ENCODE assay signal across 1 cellular context in the genomic region with DNA sequence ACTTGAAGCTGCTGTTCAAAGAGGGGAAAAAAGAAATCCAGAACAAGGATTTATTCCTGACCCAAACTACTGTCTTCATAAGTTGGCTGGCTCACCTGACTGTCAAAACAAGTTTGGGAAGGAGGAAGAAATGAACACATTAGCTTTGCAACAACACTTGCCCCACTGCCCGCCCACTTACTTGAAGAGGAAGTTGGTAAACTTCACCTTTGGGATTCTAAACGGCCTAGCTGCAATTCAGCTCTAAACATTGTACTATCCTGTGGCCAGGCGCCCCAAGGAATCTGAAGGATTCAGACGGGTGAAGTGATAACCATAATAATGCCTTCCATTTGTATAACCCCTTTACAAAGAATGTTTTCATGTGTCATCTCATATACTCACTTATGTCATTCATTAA.
TF ChIP-seq lines count a peak whose summit lies in the region.

No MANE protein-coding gene starts in this region.

TF ChIP-seq in H1, 55 proteins besides CTCF, POLR2A, EP300 and RAD21:
- TF ChIP-seq CTBP2 (IDR thresholded peaks at IDR 0.05; ENCODE audit: borderline replicate concordance, insufficient read depth, insufficient read length, low read length) (no peak), JUND (IDR thresholded peaks at IDR 0.05; ENCODE audit: low read length) (no peak), SUZ12 (IDR thresholded peaks at IDR 0.05; ENCODE audit: low read length) (no peak), NANOG (IDR thresholded peaks at IDR 0.05; ENCODE audit: insufficient read depth, low read depth, low read length, poor library complexity, severe bottlenecking) (no peak), MAFK (IDR thresholded peaks at IDR 0.05; ENCODE audit: low read depth, low read length) (no peak), POU5F1 (IDR thresholded peaks at IDR 0.05; ENCODE audit: low read depth, low read length) (no peak), YY1 (IDR thresholded peaks at IDR 0.05; ENCODE audit: low read depth, low read length) (no peak), EZH2 (IDR thresholded peaks at IDR 0.05; ENCODE audit: low read depth, low read length, severe bottlenecking) (no peak)
